ENCODE assay signal across 14 cellular contexts in the genomic region with DNA sequence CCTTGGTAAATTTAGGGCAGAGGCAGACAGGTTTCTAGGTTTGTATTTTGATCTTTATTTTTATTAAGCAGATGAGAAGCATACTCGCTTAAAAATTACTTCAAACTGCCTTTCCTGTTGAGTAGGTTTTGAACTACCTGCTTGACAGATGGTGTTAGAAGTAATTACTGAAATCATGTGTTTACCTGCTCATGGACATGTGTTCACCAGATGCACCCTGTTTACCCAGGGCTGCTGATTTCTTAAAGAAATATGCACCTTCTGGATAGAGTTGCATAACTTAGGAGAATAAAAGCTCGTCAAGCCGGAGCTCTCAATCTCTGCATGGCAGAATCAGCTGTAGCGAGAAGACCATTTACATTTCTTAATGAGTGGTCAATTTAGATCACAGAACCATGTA.
DNase-seq lines count a peak whose midpoint lies in the region; ATAC-seq and TF ChIP-seq lines count a peak whose summit lies in the region.
"Had no signal": no experiment of that assay in that cellular context is flagged by ENCODE, and none has a peak within 500 bp of the region (broad histone marks: within the 10 kb centered on the region; RNA-seq: fewer than 3 reads in every experiment).

No MANE protein-coding gene starts in this region.

- H3K27me3 ChIP-seq in esophagus muscularis mucosa: no peaks in the 10 kb centered on the region
- no peaks in the 10 kb centered on the region for H3K27me3 ChIP-seq in hepatocyte

- H3K9me3 ChIP-seq in esophagus muscularis mucosa: no peaks in the 10 kb centered on the region
- no peaks in the 10 kb centered on the region for H3K9me3 ChIP-seq in hepatocyte (ENCODE audit: low read depth)

- no peaks in the 10 kb centered on the region for H3K4me1 ChIP-seq in esophagus muscularis mucosa
- H3K4me1 ChIP-seq in hepatocyte (ENCODE audit: insufficient read depth): no peaks in the 10 kb centered on the region

- H4K20me1 ChIP-seq in hepatocyte (ENCODE audit: insufficient read depth, poor library complexity, severe bottlenecking): no peaks in the 10 kb centered on the region

- intact Hi-C loops in esophagus muscularis mucosa (cut with DNase I): no loop called here

- H3K36me3 ChIP-seq in esophagus muscularis mucosa (no peaks in the 10 kb centered on the region), hepatocyte (replicated peaks; ENCODE audit: insufficient read depth, low read depth) (no peaks in the 10 kb centered on the region)

- TF ChIP-seq EP300 in esophagus muscularis mucosa (IDR thresholded peaks at IDR 0.05): no peak

- H3K27ac ChIP-seq in esophagus muscularis mucosa (replicated peaks in 1 of 4) (no peak overlapping the region), hepatocyte (no peak overlapping the region)

- DNase-seq in D341Med (ENCODE audit: low spot score) (peak; percentile 52), NCI-H1417 treated with DMSO at 0.1 percent for 48 hours (lab: John Stamatoyannopoulos, UW) (peak; percentile 59), NCI-H526 treated with DMSO at 0.1 percent for 48 hours (lab: John Stamatoyannopoulos, UW) (peak; percentile 20), esophagus muscularis mucosa (ENCODE audit: extremely low spot score) (no peak), hepatocyte (ENCODE audit: low spot score) (no peak)
- no peak for DNase-seq in activated CD4-positive, CD25-positive, alpha-beta regulatory T cell treated with anti-CD3 and anti-CD28 coated beads, Interleukin-2, amount 50 U/mL, for 72 hours
- DNase-seq: activated CD8-positive, alpha-beta T cell treated with anti-CD3 and anti-CD28 coated beads, Interleukin-2, amount 10 ng/mL, durations not matched to agents 7 days and 5 days; activated gamma-delta T cell treated with Interleukin-2 at 50 U/mL for 16 hours; effector CD8-positive, alpha-beta T cell; NCI-H2107; SIG-M5; stimulated activated CD4-positive, alpha-beta T cell treated with anti-CD3 and anti-CD28 coated beads, Interleukin-2, amount 100 ng/mL, for 48 hours had no signal

- TF ChIP-seq CTCF in esophagus muscularis mucosa (IDR thresholded peaks at IDR 0.05) (no peak), hepatocyte (IDR thresholded peaks at IDR 0.05; ENCODE audit: poor library complexity) (no peak)

- no peak for TF ChIP-seq POLR2A in esophagus muscularis mucosa (IDR thresholded peaks at IDR 0.05; ENCODE audit: low read depth)

- no peaks in the 10 kb centered on the region for H3K79me2 ChIP-seq in hepatocyte

- H3K9me2 ChIP-seq in hepatocyte (replicated peaks; ENCODE audit: insufficient read depth): no peaks in the 10 kb centered on the region

- H3K4me2 ChIP-seq in hepatocyte: no peak overlapping the region

- H3K4me3 ChIP-seq in esophagus muscularis mucosa (no peak overlapping the region), hepatocyte (no peak overlapping the region)

- ATAC-seq in esophagus mucosa (peak; percentile 95), HG03135 (IDR thresholded peaks at IDR 0.05; ENCODE audit: unreplicated experiment) (no peak)
- ATAC-seq: activated CD8-positive, alpha-beta T cell treated with anti-CD3 and anti-CD28 coated beads, Interleukin-2, amount 10 ng/mL, durations not matched to agents 7 days and 5 days had no signal

- WGBS in esophagus muscularis mucosa: 95% methylated on average over 4 of the region's 4 CpGs
- WGBS in hepatocyte (ENCODE audit: low lambda C conversion rate, missing lambda C conversion rate): 65% methylated on average over 4 of the region's 4 CpGs

- H2AFZ ChIP-seq in hepatocyte: no peak overlapping the region

Comparison
In these comparisons a context has a peak if more than half of its experiments do, and no peak if none do; other contexts are left out.
1. DNase-seq: peak in D341Med (single experiment), NCI-H1417 treated with DMSO at 0.1 percent for 48 hours (single experiment) and NCI-H526 treated with DMSO at 0.1 percent for 48 hours (single experiment); none in esophagus muscularis mucosa (single experiment), activated CD4-positive, CD25-positive, alpha-beta regulatory T cell treated with anti-CD3 and anti-CD28 coated beads, Interleukin-2, amount 50 U/mL, for 72 hours (single experiment) and hepatocyte (single experiment).